In genomic region chr11:122046438-122046837, GRCh38 we compare ENCODE assay signal across 18 cellular contexts.
"Had no signal": no experiment of that assay in that cellular context is flagged by ENCODE, and none has a peak within 500 bp of the region (broad histone marks: within the 10 kb centered on the region; RNA-seq: fewer than 3 reads in every experiment).

No MANE protein-coding gene starts in this region.

- H3K4me3 Mint-ChIP-seq: activated CD4-positive, alpha-beta memory T cell treated with anti-CD3 and anti-CD28 coated beads for 36 hours; activated CD4-positive, alpha-beta T cell treated with anti-CD3 and anti-CD28 coated beads for 36 hours; activated CD8-positive, alpha-beta memory T cell treated with anti-CD3 and anti-CD28 coated beads, Interleukin-2, amount 10 ng/mL, durations not matched to agents 7 days and 5 days; activated naive CD4-positive, alpha-beta T cell treated with anti-CD3 and anti-CD28 coated beads, Interleukin-2, amount 10 ng/mL, durations not matched to agents 7 days and 5 days; activated T-cell treated with anti-CD3 and anti-CD28 coated beads, Interleukin-2, amount 50 U/mL, for 24 hours; naive B cell; T-helper 17 cell had no signal

- ATAC-seq: activated CD4-positive, alpha-beta T cell treated with anti-CD3 and anti-CD28 coated beads for 36 hours; activated CD8-positive, alpha-beta memory T cell treated with anti-CD3 and anti-CD28 coated beads, Interleukin-2, amount 10 ng/mL, durations not matched to agents 7 days and 5 days; gastrocnemius medialis; heart left ventricle; left colon; stimulated activated naive CD8-positive, alpha-beta T cell treated with anti-CD3 and anti-CD28 coated beads, Interleukin-15, Interleukin-2, amounts not matched to agents 100 U/mL and 50 U/mL, for 24 hours; T-helper 17 cell; upper lobe of right lung had no signal

- H3K36me3 ChIP-seq: colonic mucosa, gastrocnemius medialis, heart left ventricle, suprapubic skin, upper lobe of right lung had no signal

- H3K27ac Mint-ChIP-seq: activated CD4-positive, alpha-beta memory T cell treated with anti-CD3 and anti-CD28 coated beads for 36 hours; activated CD4-positive, alpha-beta T cell treated with anti-CD3 and anti-CD28 coated beads for 36 hours; activated CD8-positive, alpha-beta memory T cell treated with anti-CD3 and anti-CD28 coated beads, Interleukin-2, amount 10 ng/mL, durations not matched to agents 7 days and 5 days; activated naive CD4-positive, alpha-beta T cell treated with anti-CD3 and anti-CD28 coated beads, Interleukin-2, amount 10 ng/mL, durations not matched to agents 7 days and 5 days; activated T-cell treated with anti-CD3 and anti-CD28 coated beads, Interleukin-2, amount 50 U/mL, for 24 hours; T-helper 17 cell had no signal

- H3K4me1 ChIP-seq: colonic mucosa, gastrocnemius medialis, heart left ventricle, suprapubic skin, upper lobe of right lung had no signal

- H3K36me3 Mint-ChIP-seq: activated CD4-positive, alpha-beta memory T cell treated with anti-CD3 and anti-CD28 coated beads for 36 hours; activated CD8-positive, alpha-beta memory T cell treated with anti-CD3 and anti-CD28 coated beads, Interleukin-2, amount 10 ng/mL, durations not matched to agents 7 days and 5 days; activated naive CD4-positive, alpha-beta T cell treated with anti-CD3 and anti-CD28 coated beads, Interleukin-2, amount 10 ng/mL, durations not matched to agents 7 days and 5 days; naive B cell had no signal

- DNase-seq: activated CD4-positive, alpha-beta memory T cell treated with anti-CD3 and anti-CD28 coated beads for 36 hours; activated CD4-positive, alpha-beta T cell treated with anti-CD3 and anti-CD28 coated beads for 36 hours; activated CD8-positive, alpha-beta memory T cell treated with anti-CD3 and anti-CD28 coated beads, Interleukin-2, amount 10 ng/mL, durations not matched to agents 7 days and 5 days; activated naive CD4-positive, alpha-beta T cell treated with anti-CD3 and anti-CD28 coated beads, Interleukin-2, amount 10 ng/mL, durations not matched to agents 7 days and 5 days; activated T-cell treated with anti-CD3 and anti-CD28 coated beads, Interleukin-2, amount 50 U/mL, for 24 hours; central memory CD4-positive, alpha-beta T cell; colonic mucosa; gastrocnemius medialis; heart left ventricle; left colon; naive B cell; posterior cingulate gyrus; small intestine; stimulated activated naive CD8-positive, alpha-beta T cell treated with anti-CD3 and anti-CD28 coated beads, Interleukin-15, Interleukin-2, amounts not matched to agents 100 U/mL and 50 U/mL, for 24 hours; T-helper 17 cell; upper lobe of right lung had no signal

- H3K27me3 Mint-ChIP-seq: activated CD8-positive, alpha-beta memory T cell treated with anti-CD3 and anti-CD28 coated beads, Interleukin-2, amount 10 ng/mL, durations not matched to agents 7 days and 5 days; activated naive CD4-positive, alpha-beta T cell treated with anti-CD3 and anti-CD28 coated beads, Interleukin-2, amount 10 ng/mL, durations not matched to agents 7 days and 5 days; T-helper 17 cell had no signal

- H3K27ac ChIP-seq: colonic mucosa, gastrocnemius medialis, heart left ventricle, suprapubic skin, upper lobe of right lung had no signal

- H3K9me3 ChIP-seq: colonic mucosa, gastrocnemius medialis, heart left ventricle, suprapubic skin, upper lobe of right lung had no signal

- H3K27me3 ChIP-seq: colonic mucosa, gastrocnemius medialis, heart left ventricle, suprapubic skin, upper lobe of right lung had no signal

- H3K4me3 ChIP-seq: colonic mucosa, gastrocnemius medialis, heart left ventricle, lung, suprapubic skin, upper lobe of right lung had no signal

- H3K9me3 Mint-ChIP-seq: activated T-cell treated with anti-CD3 and anti-CD28 coated beads, Interleukin-2, amount 50 U/mL, for 24 hours had no signal

- H3K4me1 Mint-ChIP-seq: activated CD4-positive, alpha-beta T cell treated with anti-CD3 and anti-CD28 coated beads for 36 hours; activated CD8-positive, alpha-beta memory T cell treated with anti-CD3 and anti-CD28 coated beads, Interleukin-2, amount 10 ng/mL, durations not matched to agents 7 days and 5 days; activated naive CD4-positive, alpha-beta T cell treated with anti-CD3 and anti-CD28 coated beads, Interleukin-2, amount 10 ng/mL, durations not matched to agents 7 days and 5 days; naive B cell; T-helper 17 cell had no signal
